In the genomic region with DNA sequence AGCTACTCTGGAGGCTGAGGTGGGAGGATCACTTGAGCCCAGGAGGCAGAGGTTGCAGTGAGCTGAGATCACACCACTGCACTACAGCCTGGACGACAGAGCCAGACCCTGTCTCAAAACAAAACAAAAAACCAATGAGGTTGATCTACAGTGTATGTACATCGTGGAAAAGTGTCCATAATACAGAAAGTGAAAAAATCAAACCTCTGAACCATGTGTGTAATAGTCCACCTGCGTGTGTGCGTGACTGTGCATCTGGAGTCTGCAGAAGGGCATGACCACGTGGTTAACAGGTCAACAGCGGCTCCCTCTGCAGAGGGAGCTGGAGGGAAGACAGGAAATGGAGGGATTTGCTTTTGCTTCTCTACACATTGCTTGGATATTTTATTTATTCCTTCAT, we compare ENCODE assay signal across 1 cellular context.
TF ChIP-seq lines count a peak whose summit lies in the region.

No MANE protein-coding gene starts in this region.

TF ChIP-seq in HepG2, 621 proteins besides CTCF, POLR2A, EP300 and RAD21 (continued from another document and continues in another):
- TF ChIP-seq HMGXB4 (CRISPR knock-in tag; IDR thresholded peaks at IDR 0.05; ENCODE audit: borderline replicate concordance in 1 of 2, low read depth in 1 of 2) (0 out of 4 replicates have a peak, but pooled peaks of 1 of the 2 experiments have one; percentile 29), ELF3 (CRISPR knock-in tag; IDR thresholded peaks at IDR 0.05) (peak; percentile 36; the same call in 1 of the 2 replicates), ZBTB33 (CRISPR knock-in tag; IDR thresholded peaks at IDR 0.05) (no peak), ETV5 (CRISPR knock-in tag; IDR thresholded peaks at IDR 0.05; ENCODE audit: borderline replicate concordance) (peak; percentile 64; the same call in 1 of the 2 replicates), ZXDC (CRISPR knock-in tag; IDR thresholded peaks at IDR 0.05) (no peak), NFYC (CRISPR knock-in tag; IDR thresholded peaks at IDR 0.05) (no peak), NAIF1 (CRISPR knock-in tag; IDR thresholded peaks at IDR 0.05; ENCODE audit: borderline replicate concordance) (0 out of 2 replicates have a peak, but pooled peaks have one; percentile 29), SP5 (CRISPR knock-in tag; IDR thresholded peaks at IDR 0.05; ENCODE audit: borderline replicate concordance, low read depth) (0 out of 2 replicates have a peak, but pooled peaks have one; percentile 9), MIER3 (CRISPR knock-in tag; IDR thresholded peaks at IDR 0.05; ENCODE audit: borderline replicate concordance) (no peak), MED1 (CRISPR knock-in tag; IDR thresholded peaks at IDR 0.05) (peak; percentile 54), ZFP37 (CRISPR knock-in tag; IDR thresholded peaks at IDR 0.05; ENCODE audit: borderline replicate concordance) (peak; percentile 76; the same call in 1 of the 2 replicates), MYC (CRISPR knock-in tag; IDR thresholded peaks at IDR 0.05; ENCODE audit: borderline replicate concordance) (peak; percentile 74; the same call in 1 of the 2 replicates), HNRNPH1 (optimal IDR thresholded peaks at IDR 0.05; ENCODE audit: low read depth, low read length) (no peak), ZNF775 (CRISPR knock-in tag; IDR thresholded peaks at IDR 0.05; ENCODE audit: borderline replicate concordance) (no peak), SALL1 (CRISPR knock-in tag; IDR thresholded peaks at IDR 0.05) (peak; percentile 64), PAXIP1 (CRISPR knock-in tag; conservative IDR thresholded peaks at IDR 0.05) (peak; percentile 31; the same call in 1 of the 2 replicates), DMTF1 (CRISPR knock-in tag; IDR thresholded peaks at IDR 0.05) (no peak), NFE2 (CRISPR knock-in tag; IDR thresholded peaks at IDR 0.05) (0 out of 2 replicates have a peak, but pooled peaks have one; percentile 26), MAX (IDR thresholded peaks at IDR 0.05) (peak; percentile 93), CREB1 (IDR thresholded peaks at IDR 0.05) (peak; percentile 32; the same call in 1 of the 2 replicates), CREB1 (CRISPR knock-in tag; IDR thresholded peaks at IDR 0.05) (no peak), HOXA9 (CRISPR knock-in tag; IDR thresholded peaks at IDR 0.05; ENCODE audit: borderline replicate concordance) (no peak), USF2 (IDR thresholded peaks at IDR 0.05; ENCODE audit: low read depth, low read length) (peak; percentile 52; the same call in 1 of the 2 replicates), USF2 (CRISPR knock-in tag; IDR thresholded peaks at IDR 0.05; ENCODE audit: borderline replicate concordance) (peak; percentile 54; the same call in 1 of the 2 replicates), ZNF629 (CRISPR knock-in tag; conservative IDR thresholded peaks at IDR 0.05) (peak; percentile 67), SOX5 (CRISPR knock-in tag; IDR thresholded peaks at IDR 0.05; ENCODE audit: borderline replicate concordance) (peak; percentile 20; the same call in 1 of the 2 replicates), IRF2 (CRISPR knock-in tag; IDR thresholded peaks at IDR 0.05) (0 out of 2 replicates have a peak, but pooled peaks have one; percentile 27), MLX (CRISPR knock-in tag; IDR thresholded peaks at IDR 0.05) (0 out of 2 replicates have a peak, but pooled peaks have one; percentile 19), RAD51 (IDR thresholded peaks at IDR 0.05; ENCODE audit: borderline replicate concordance) (peak; percentile 30; the same call in 1 of the 2 replicates), ZMYM3 (CRISPR knock-in tag; IDR thresholded peaks at IDR 0.05) (no peak), HOMEZ (CRISPR knock-in tag; IDR thresholded peaks at IDR 0.05; ENCODE audit: low read depth) (0 out of 2 replicates have a peak, but pooled peaks have one; percentile 44), MLLT10 (CRISPR knock-in tag; IDR thresholded peaks at IDR 0.05) (no peak)
- TF ChIP-seq, protein P1, sequence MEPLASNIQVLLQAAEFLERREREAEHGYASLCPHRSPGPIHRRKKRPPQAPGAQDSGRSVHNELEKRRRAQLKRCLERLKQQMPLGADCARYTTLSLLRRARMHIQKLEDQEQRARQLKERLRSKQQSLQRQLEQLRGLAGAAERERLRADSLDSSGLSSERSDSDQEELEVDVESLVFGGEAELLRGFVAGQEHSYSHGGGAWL (CRISPR knock-in tag; IDR thresholded peaks at IDR 0.05): peak; percentile 57; the same call in 1 of the 2 replicates
- TF ChIP-seq, protein P2, sequence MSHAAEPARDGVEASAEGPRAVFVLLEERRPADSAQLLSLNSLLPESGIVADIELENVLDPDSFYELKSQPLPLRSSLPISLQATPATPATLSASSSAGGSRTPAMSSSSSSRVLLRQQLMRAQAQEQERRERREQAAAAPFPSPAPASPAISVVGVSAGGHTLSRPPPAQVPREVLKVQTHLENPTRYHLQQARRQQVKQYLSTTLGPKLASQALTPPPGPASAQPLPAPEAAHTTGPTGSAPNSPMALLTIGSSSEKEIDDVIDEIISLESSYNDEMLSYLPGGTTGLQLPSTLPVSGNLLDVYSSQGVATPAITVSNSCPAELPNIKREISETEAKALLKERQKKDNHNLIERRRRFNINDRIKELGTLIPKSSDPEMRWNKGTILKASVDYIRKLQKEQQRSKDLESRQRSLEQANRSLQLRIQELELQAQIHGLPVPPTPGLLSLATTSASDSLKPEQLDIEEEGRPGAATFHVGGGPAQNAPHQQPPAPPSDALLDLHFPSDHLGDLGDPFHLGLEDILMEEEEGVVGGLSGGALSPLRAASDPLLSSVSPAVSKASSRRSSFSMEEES (CRISPR knock-in tag; IDR thresholded peaks at IDR 0.05): peak; percentile 79
